Comparison of ENCODE assay signal across 11 cellular contexts in the genomic region with DNA sequence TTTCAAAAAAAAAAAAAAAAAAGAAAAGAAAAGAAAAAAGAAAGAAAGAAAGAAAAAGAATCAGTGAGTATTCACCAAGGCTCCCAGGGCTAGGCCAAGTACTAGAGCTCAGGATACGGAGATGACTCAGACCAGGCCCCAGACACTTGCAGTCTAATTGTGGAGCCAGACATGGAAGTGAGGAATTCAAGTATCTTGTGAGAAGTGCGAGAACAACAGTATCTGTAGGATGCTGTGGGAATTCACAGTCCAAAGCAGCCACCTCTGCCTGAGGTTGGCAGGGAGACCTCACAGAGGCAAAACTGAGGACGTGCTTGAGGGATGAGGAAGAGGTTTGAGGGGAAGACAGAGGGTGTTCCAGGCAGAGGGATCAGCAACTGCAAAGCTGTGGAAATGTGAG. TPM values are rescaled to one million over a fixed set of nuclear protein-coding genes. Genes with fewer than 3 reads are reported as not detected.
DNase-seq lines count a peak whose midpoint lies in the region; ATAC-seq, FAIRE-seq and TF ChIP-seq lines count a peak whose summit lies in the region.
"Had no signal": no experiment of that assay in that cellular context is flagged by ENCODE, and none has a peak within 500 bp of the region (broad histone marks: within the 10 kb centered on the region; RNA-seq: fewer than 3 reads in every experiment).

No MANE protein-coding gene starts in this region.

- CTCF ChIA-PET in activated CD4-positive, alpha-beta T cell treated with anti-CD3 and anti-CD28 coated beads, Interleukin-2, amount 10 ng/mL, durations not matched to agents 7 days and 5 days (lab: Charles Lee): interaction anchor here (0.8 to 2.2 kb wide), 2 partner anchors 16 to 358 kb away, joined by 4 to 6 read pairs; no protein-coding TSS in a partner anchor
- CTCF ChIA-PET in RWPE1 (lab: Yijun Ruan, JAX): no interaction called here
- CTCF ChIA-PET in H1 (lab: Charles Lee; ENCODE audit: partially characterized antibody): interaction anchor here (0.8 to 6.1 kb wide), 5 partner anchors 10 to 42 kb away, joined by 3 to 23 read pairs (median 3); a partner anchor contains a TSS

- peaks cover 40% of the 10 kb centered on the region for H3K4me1 Mint-ChIP-seq in activated CD4-positive, alpha-beta T cell treated with anti-CD3 and anti-CD28 coated beads, Interleukin-2, amount 10 ng/mL, durations not matched to agents 7 days and 5 days

- no peak for TF ChIP-seq POLR2A in H1 (IDR thresholded peaks at IDR 0.05; ENCODE audit: control extremely low read depth in 1 of 2, low read depth in 2 of 2, low read length in 2 of 2)

- 77% methylated on average over 3 of the region's 3 CpGs; no CpG with 5 or more reads in 1 of the 2 experiments for whole genome bisulfite sequencing in H1 (ENCODE audit: extremely low coverage in 1 of 2, insufficient coverage in 1 of 2, insufficient read length in 1 of 2, insufficient replicate concordance in 2 of 2, low coverage in 1 of 2, low lambda C conversion rate in 2 of 2, missing lambda C conversion rate in 1 of 2), 2 experiments

- peaks cover 6% of the 10 kb centered on the region for H3K23me2 ChIP-seq in H1 (ENCODE audit: low read depth, low read length)

- no peak overlapping the region for H3K23ac ChIP-seq in H1 (ENCODE audit: insufficient read length)

- TF ChIP-seq EP300 in H1 (IDR thresholded peaks at IDR 0.05; ENCODE audit: borderline replicate concordance in 1 of 2, low read depth in 2 of 2, low read length in 2 of 2): no peak

- H3K9ac ChIP-seq in H1 (replicated peaks in 1 of 4; ENCODE audit: extremely low read depth in 1 of 4, low read depth in 3 of 4, low read length in 3 of 4): no peak overlapping the region

- FAIRE-seq in H1 (lab: Jason Lieb, UNC): no peak

- H2BK5ac ChIP-seq in H1 (ENCODE audit: low read depth, low read length): no peak overlapping the region

- H3K27ac Mint-ChIP-seq in activated CD4-positive, alpha-beta T cell treated with anti-CD3 and anti-CD28 coated beads, Interleukin-2, amount 10 ng/mL, durations not matched to agents 7 days and 5 days: peak overlapping the region; percentile 89

- peaks cover 2% of the 10 kb centered on the region for H3K27me3 Mint-ChIP-seq in activated CD4-positive, alpha-beta T cell treated with anti-CD3 and anti-CD28 coated beads, Interleukin-2, amount 10 ng/mL, durations not matched to agents 7 days and 5 days

- no peak overlapping the region for H3K4ac ChIP-seq in H1 (replicated peaks; ENCODE audit: insufficient read length, low read depth, low read length)

- H3K4me2 ChIP-seq in H1 (ENCODE audit: insufficient read depth in 1 of 2, low read depth in 2 of 2, low read length in 2 of 2): no peak overlapping the region

- peaks cover 0 to 4% (median 2%) of the 10 kb centered on the region in 4 experiments; a peak in 3 of 7 replicates for H3K4me1 ChIP-seq in H1 (replicated peaks in 1 of 4; ENCODE audit: control insufficient read depth in 3 of 4, insufficient read depth in 4 of 4, low read length in 3 of 4)

- no peaks in the 10 kb centered on the region for H4K20me1 ChIP-seq in H1 (replicated peaks in 1 of 2; ENCODE audit: control insufficient read depth in 1 of 2, insufficient read depth in 2 of 2, low read length in 2 of 2)

- H2BK20ac ChIP-seq in H1 (ENCODE audit: low read length): no peak overlapping the region

- H3K4me3 ChIP-seq in H1 (ENCODE audit: extremely low read depth in 1 of 4, insufficient read depth in 2 of 4, low read depth in 3 of 4, low read length in 4 of 4): no peak overlapping the region

- H3K79me2 ChIP-seq in H1 (ENCODE audit: control insufficient read depth in 1 of 2, insufficient read depth in 2 of 2, low read length in 2 of 2): no peaks in the 10 kb centered on the region

- no peak overlapping the region for H2BK15ac ChIP-seq in H1 (ENCODE audit: low read length)

- H3K36me3 Mint-ChIP-seq in activated CD4-positive, alpha-beta T cell treated with anti-CD3 and anti-CD28 coated beads, Interleukin-2, amount 10 ng/mL, durations not matched to agents 7 days and 5 days (ENCODE audit: low read depth): peaks cover 7% of the 10 kb centered on the region

- H3K14ac ChIP-seq in H1 (ENCODE audit: insufficient read length): no peak overlapping the region

- H2AFZ ChIP-seq in H1 (ENCODE audit: low read length): no peak overlapping the region

- H3K9me3 Mint-ChIP-seq in activated CD4-positive, alpha-beta T cell treated with anti-CD3 and anti-CD28 coated beads, Interleukin-2, amount 10 ng/mL, durations not matched to agents 7 days and 5 days: no peaks in the 10 kb centered on the region

- H3K9me3 ChIP-seq in H1 (ENCODE audit: insufficient read depth in 2 of 2, low read depth in 1 of 2, low read length in 1 of 2): no peaks in the 10 kb centered on the region

- no peak overlapping the region for H4K91ac ChIP-seq in H1 (replicated peaks; ENCODE audit: insufficient read length, low read length)

- in situ Hi-C loops in ACHN (cut with HindIII; ENCODE audit: low pct_ligation_motif_present, low pct_unique_long_range_greater_than_20kb, low sequenced_read_pairs): no loop called here

- no peak overlapping the region for H4K5ac ChIP-seq in H1 (ENCODE audit: insufficient read length, low read depth, low read length)

- no peak for ATAC-seq in HG02884 (IDR thresholded peaks at IDR 0.05; ENCODE audit: unreplicated experiment)
- ATAC-seq in GM21723 (IDR thresholded peaks at IDR 0.05; ENCODE audit: unreplicated experiment): no peak

- H3K27ac ChIP-seq in RWPE1 (peak overlapping the region; percentile 90), H1 (ENCODE audit: low read depth, low read length) (no peak overlapping the region)

- DNase-seq in activated CD4-positive, alpha-beta T cell treated with anti-CD3 and anti-CD28 coated beads, Interleukin-2, amount 10 ng/mL, durations not matched to agents 7 days and 5 days: no peak
- no peak for DNase-seq in activated CD4-positive, alpha-beta T cell treated with anti-CD3 and anti-CD28 coated beads for 4 hours
- DNase-seq in RWPE1 (ENCODE audit: low spot score): peak; percentile 52
- DNase-seq in H1 (ENCODE audit: low read depth in 1 of 2, low spot score in 2 of 2): no peak
- DNase-seq in renal cortical epithelial cell (ENCODE audit: low read depth): peak; percentile 21
- DNase-seq in ACHN: no peak
- DNase-seq: AML-193, NCI-H1105 treated with DMSO at 0.1 percent for 48 hours had no signal

- H3K56ac ChIP-seq in H1 (replicated peaks; ENCODE audit: insufficient read length, low read depth, low read length): no peak overlapping the region

- H3K79me1 ChIP-seq in H1 (ENCODE audit: low read depth, low read length): no peaks in the 10 kb centered on the region

- TF ChIP-seq CTCF in RWPE1 (conservative IDR thresholded peaks at IDR 0.05; ENCODE audit: low read depth): no peak
- TF ChIP-seq CTCF in H1 (IDR thresholded peaks at IDR 0.05; ENCODE audit: control extremely low read depth in 1 of 3, insufficient read depth in 1 of 3, low read depth in 1 of 3, low read length in 3 of 3): no peak

- no peaks in the 10 kb centered on the region for H3K36me3 ChIP-seq in H1 (ENCODE audit: control insufficient read depth in 2 of 4, insufficient read depth in 4 of 4, low read length in 3 of 4)

- peak overlapping the region; percentile 90 for H3K4me3 Mint-ChIP-seq in activated CD4-positive, alpha-beta T cell treated with anti-CD3 and anti-CD28 coated beads, Interleukin-2, amount 10 ng/mL, durations not matched to agents 7 days and 5 days

- H2BK12ac ChIP-seq in H1 (ENCODE audit: low read depth, low read length): peak overlapping the region; percentile 62; the same call in 1 of the 2 replicates

- TF ChIP-seq RAD21 in H1 (IDR thresholded peaks at IDR 0.05 in 1 of 2, conservative IDR thresholded peaks at IDR 0.05 in 1 of 2; ENCODE audit: low read depth in 2 of 2, low read length in 2 of 2): no peak

- H3K18ac ChIP-seq in H1 (ENCODE audit: extremely low read depth, low read length): no peak overlapping the region

- H2AK5ac ChIP-seq in H1 (ENCODE audit: low read depth, low read length): 0 out of 2 replicates have a peak overlapping the region, but pooled peaks have one; percentile 95

- peaks cover 0 to 5% (median 2%) of the 10 kb centered on the region in 4 experiments; a peak in 2 of 7 replicates for H3K27me3 ChIP-seq in H1 (replicated peaks in 1 of 4; ENCODE audit: control insufficient read depth in 3 of 4, extremely low read depth in 1 of 4, insufficient read depth in 3 of 4, low read length in 3 of 4)

- no peak overlapping the region; the same call in 1 of the 2 replicates for H4K8ac ChIP-seq in H1 (ENCODE audit: extremely low read depth, insufficient read depth, low read length)

- no peak overlapping the region for H2BK120ac ChIP-seq in H1 (replicated peaks; ENCODE audit: low read depth, low read length)

- POLR2A ChIA-PET in activated CD4-positive, alpha-beta T cell treated with anti-CD3 and anti-CD28 coated beads, Interleukin-2, amount 10 ng/mL, durations not matched to agents 7 days and 5 days (lab: Charles Lee): no interaction called here
- POLR2A ChIA-PET in RWPE1 (lab: Yijun Ruan, JAX; ENCODE audit: low non-redundant PET) (interaction anchor here (0.6 kb wide), 2 partner anchors 30 to 212 kb away, joined by 3 to 6 read pairs; no protein-coding TSS in a partner anchor), H1 (lab: Charles Lee; ENCODE audit: partially characterized antibody) (interaction anchor here (7.6 kb wide), 1 partner anchor 15 kb away, joined by 88 read pairs; a partner anchor contains a TSS)

RNA-seq across cellular contexts. Expression of a gene that starts 14.0 kb away (rescaled TPM):
- total RNA-seq in activated CD4-positive, alpha-beta T cell treated with anti-CD3 and anti-CD28 coated beads, Interleukin-2, amount 10 ng/mL, durations not matched to agents 7 days and 5 days: 1,000 to 10,000 TPM; 1,139 to 1,329 TPM
- 1,083 and 1,146 TPM in 2 replicates for total RNA-seq in H1 (2021; fragmentation: NEBNext Ultra II Directional; extraction: Animal tissue kit (Norgen Biotek cat#: 25700))
- polyA plus RNA-seq in H1 (2011; rRNA removed): 1,072 and 1,397 TPM in 2 replicates
- 884 TPM for polyA plus RNA-seq in H1 (2011; cell fraction: cytosol; rRNA removed)
- polyA plus RNA-seq in H1 (2011; cell fraction: nucleus; rRNA removed): 1,022 TPM
- 986 to 1,460 TPM (median 1,381 TPM) in 4 replicates for polyA plus RNA-seq in H1 (2012, experiment 1 of 2)
- polyA plus RNA-seq in H1 (2012, experiment 2 of 2): 2,176 TPM
- polyA plus RNA-seq in H1 (2013, experiment 1 of 2): 777 TPM
- 779 TPM for polyA plus RNA-seq in H1 (2013, experiment 2 of 2)
- polyA minus RNA-seq in H1 (2011; rRNA and poly(A)+ RNA removed): 753 and 900 TPM in 2 replicates
- polyA minus RNA-seq in H1 (2011; cell fraction: cytosol; rRNA and poly(A)+ RNA removed): 734 TPM
- 382 TPM for polyA minus RNA-seq in H1 (2011; cell fraction: nucleus; rRNA and poly(A)+ RNA removed)
- 525 and 1,258 TPM in 2 replicates for total RNA-seq in renal cortical epithelial cell

RNA-seq across cellular contexts. Expression of a gene that starts 20.4 kb away (rescaled TPM):
- 1 to 10 TPM; 7.1 to 7.2 TPM for total RNA-seq in activated CD4-positive, alpha-beta T cell treated with anti-CD3 and anti-CD28 coated beads, Interleukin-2, amount 10 ng/mL, durations not matched to agents 7 days and 5 days
- total RNA-seq in H1 (2021; fragmentation: NEBNext Ultra II Directional; extraction: Animal tissue kit (Norgen Biotek cat#: 25700)): 26.9 and 27.8 TPM in 2 replicates
- 15.2 and 23.0 TPM in 2 replicates for polyA plus RNA-seq in H1 (2011; rRNA removed)
- polyA plus RNA-seq in H1 (2011; cell fraction: cytosol; rRNA removed): 10.8 TPM
- 27.6 TPM for polyA plus RNA-seq in H1 (2011; cell fraction: nucleus; rRNA removed)
- 22.8 to 38.2 TPM (median 34.6 TPM) in 4 replicates for polyA plus RNA-seq in H1 (2012, experiment 1 of 2)
- 27.3 TPM for polyA plus RNA-seq in H1 (2012, experiment 2 of 2)
- 20.8 TPM for polyA plus RNA-seq in H1 (2013, experiment 1 of 2)
- polyA plus RNA-seq in H1 (2013, experiment 2 of 2): 21.9 TPM
- polyA minus RNA-seq in H1 (2011; rRNA and poly(A)+ RNA removed): 12.2 and 15.3 TPM in 2 replicates
- 26.3 TPM for polyA minus RNA-seq in H1 (2011; cell fraction: cytosol; rRNA and poly(A)+ RNA removed)
- polyA minus RNA-seq in H1 (2011; cell fraction: nucleus; rRNA and poly(A)+ RNA removed): 7.4 TPM
- total RNA-seq in renal cortical epithelial cell: 0.15 TPM in 1 of 2 replicates, not detected in the other
- total RNA-seq: fibroblast of villous mesenchyme had no signal

RNA-seq across cellular contexts. Expression of a gene that starts 24.3 kb away (rescaled TPM):
- 100 to 1,000 TPM; 129 to 136 TPM for total RNA-seq in activated CD4-positive, alpha-beta T cell treated with anti-CD3 and anti-CD28 coated beads, Interleukin-2, amount 10 ng/mL, durations not matched to agents 7 days and 5 days
- total RNA-seq in H1 (2021; fragmentation: NEBNext Ultra II Directional; extraction: Animal tissue kit (Norgen Biotek cat#: 25700)): 148 TPM in 2 replicates
- 298 and 355 TPM in 2 replicates for polyA plus RNA-seq in H1 (2011; rRNA removed)
- 266 TPM for polyA plus RNA-seq in H1 (2011; cell fraction: cytosol; rRNA removed)
- 241 TPM for polyA plus RNA-seq in H1 (2011; cell fraction: nucleus; rRNA removed)
- 134 to 209 TPM (median 190 TPM) in 4 replicates for polyA plus RNA-seq in H1 (2012, experiment 1 of 2)
- 229 TPM for polyA plus RNA-seq in H1 (2012, experiment 2 of 2)
- 96.9 TPM for polyA plus RNA-seq in H1 (2013, experiment 1 of 2)
- 101 TPM for polyA plus RNA-seq in H1 (2013, experiment 2 of 2)
- 329 and 355 TPM in 2 replicates for polyA minus RNA-seq in H1 (2011; rRNA and poly(A)+ RNA removed)
- 125 TPM for polyA minus RNA-seq in H1 (2011; cell fraction: cytosol; rRNA and poly(A)+ RNA removed)
- polyA minus RNA-seq in H1 (2011; cell fraction: nucleus; rRNA and poly(A)+ RNA removed): 62.4 TPM
- total RNA-seq in renal cortical epithelial cell: 154 and 293 TPM in 2 replicates

RNA-seq across cellular contexts. Expression of a gene that starts 28.5 kb away (rescaled TPM):
- total RNA-seq in activated CD4-positive, alpha-beta T cell treated with anti-CD3 and anti-CD28 coated beads, Interleukin-2, amount 10 ng/mL, durations not matched to agents 7 days and 5 days: not detected
- not detected in 2 replicates for total RNA-seq in H1 (2021; fragmentation: NEBNext Ultra II Directional; extraction: Animal tissue kit (Norgen Biotek cat#: 25700))
- polyA plus RNA-seq in H1 (2011; rRNA removed): not detected in 2 replicates
- not detected for polyA plus RNA-seq in H1 (2011; cell fraction: cytosol; rRNA removed)
- not detected for polyA plus RNA-seq in H1 (2011; cell fraction: nucleus; rRNA removed)
- 0.42 to 1.2 TPM (median 0.98 TPM) in 3 of 4 replicates, not detected in the other for polyA plus RNA-seq in H1 (2012, experiment 1 of 2)
- not detected for polyA plus RNA-seq in H1 (2012, experiment 2 of 2)
- not detected for polyA plus RNA-seq in H1 (2013, experiment 1 of 2)
- not detected for polyA plus RNA-seq in H1 (2013, experiment 2 of 2)
- polyA minus RNA-seq in H1 (2011; rRNA and poly(A)+ RNA removed): not detected in 2 replicates
- not detected for polyA minus RNA-seq in H1 (2011; cell fraction: cytosol; rRNA and poly(A)+ RNA removed)
- not detected for polyA minus RNA-seq in H1 (2011; cell fraction: nucleus; rRNA and poly(A)+ RNA removed)
- total RNA-seq in renal cortical epithelial cell: not detected in 2 replicates
- total RNA-seq: fibroblast of villous mesenchyme had no signal

RNA-seq across cellular contexts. Expression of a gene that starts 40.2 kb away (rescaled TPM):
- total RNA-seq in activated CD4-positive, alpha-beta T cell treated with anti-CD3 and anti-CD28 coated beads, Interleukin-2, amount 10 ng/mL, durations not matched to agents 7 days and 5 days: 1 to 10 TPM; 1.2 to 1.7 TPM
- 2.3 and 2.8 TPM in 2 replicates for total RNA-seq in H1 (2021; fragmentation: NEBNext Ultra II Directional; extraction: Animal tissue kit (Norgen Biotek cat#: 25700))
- polyA plus RNA-seq in H1 (2011; rRNA removed): 2.2 and 3.6 TPM in 2 replicates
- 1.5 TPM for polyA plus RNA-seq in H1 (2011; cell fraction: cytosol; rRNA removed)
- 4.9 TPM for polyA plus RNA-seq in H1 (2011; cell fraction: nucleus; rRNA removed)
- polyA plus RNA-seq in H1 (2012, experiment 1 of 2): 2.1 to 4.8 TPM (median 3.4 TPM) in 4 replicates
- 3.3 TPM for polyA plus RNA-seq in H1 (2012, experiment 2 of 2)
- polyA plus RNA-seq in H1 (2013, experiment 1 of 2): 2.4 TPM
- 2.0 TPM for polyA plus RNA-seq in H1 (2013, experiment 2 of 2)
- polyA minus RNA-seq in H1 (2011; rRNA and poly(A)+ RNA removed): 0.20 and 0.44 TPM in 2 replicates
- 1.6 TPM for polyA minus RNA-seq in H1 (2011; cell fraction: cytosol; rRNA and poly(A)+ RNA removed)
- polyA minus RNA-seq in H1 (2011; cell fraction: nucleus; rRNA and poly(A)+ RNA removed): 1.8 TPM
- 0.15 TPM in 1 of 2 replicates, not detected in the other for total RNA-seq in renal cortical epithelial cell

Comparison
In these comparisons a context has a peak if more than half of its experiments do, and no peak if none do; other contexts are left out.
1. DNase-seq: peak in RWPE1 (single experiment) and renal cortical epithelial cell (single experiment); none in activated CD4-positive, alpha-beta T cell treated with anti-CD3 and anti-CD28 coated beads, Interleukin-2, amount 10 ng/mL, durations not matched to agents 7 days and 5 days (single experiment), activated CD4-positive, alpha-beta T cell treated with anti-CD3 and anti-CD28 coated beads for 4 hours (0 of 2), H1 (0 of 2) and ACHN (single experiment).